ENCODE assay signal across 1 cellular context in the genomic region with DNA sequence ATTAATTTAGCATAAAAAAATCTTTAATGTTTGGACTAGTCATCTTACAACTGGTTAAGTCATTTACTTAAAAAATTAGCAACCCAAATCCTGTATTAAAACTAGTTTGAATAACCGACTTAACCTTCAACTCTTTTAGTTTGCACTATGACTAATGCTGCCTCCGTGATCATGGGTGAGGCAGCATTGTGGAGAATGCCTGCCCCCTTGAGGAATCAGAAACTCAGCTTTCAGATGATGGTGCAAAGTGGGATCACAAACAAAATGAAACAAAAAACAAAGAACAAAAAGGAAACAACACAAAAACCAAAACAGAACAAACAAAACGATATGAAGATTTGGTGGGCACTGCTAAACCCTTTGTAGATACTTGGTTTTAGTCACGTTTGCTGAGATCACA.
TF ChIP-seq lines count a peak whose summit lies in the region.

No MANE protein-coding gene starts in this region.

TF ChIP-seq in HCT116, 20 proteins besides CTCF, POLR2A, EP300 and RAD21 (continued from another document):
- TF ChIP-seq, protein P1, sequence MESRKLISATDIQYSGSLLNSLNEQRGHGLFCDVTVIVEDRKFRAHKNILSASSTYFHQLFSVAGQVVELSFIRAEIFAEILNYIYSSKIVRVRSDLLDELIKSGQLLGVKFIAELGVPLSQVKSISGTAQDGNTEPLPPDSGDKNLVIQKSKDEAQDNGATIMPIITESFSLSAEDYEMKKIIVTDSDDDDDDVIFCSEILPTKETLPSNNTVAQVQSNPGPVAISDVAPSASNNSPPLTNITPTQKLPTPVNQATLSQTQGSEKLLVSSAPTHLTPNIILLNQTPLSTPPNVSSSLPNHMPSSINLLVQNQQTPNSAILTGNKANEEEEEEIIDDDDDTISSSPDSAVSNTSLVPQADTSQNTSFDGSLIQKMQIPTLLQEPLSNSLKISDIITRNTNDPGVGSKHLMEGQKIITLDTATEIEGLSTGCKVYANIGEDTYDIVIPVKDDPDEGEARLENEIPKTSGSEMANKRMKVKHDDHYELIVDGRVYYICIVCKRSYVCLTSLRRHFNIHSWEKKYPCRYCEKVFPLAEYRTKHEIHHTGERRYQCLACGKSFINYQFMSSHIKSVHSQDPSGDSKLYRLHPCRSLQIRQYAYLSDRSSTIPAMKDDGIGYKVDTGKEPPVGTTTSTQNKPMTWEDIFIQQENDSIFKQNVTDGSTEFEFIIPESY (IDR thresholded peaks at IDR 0.05; ENCODE audit: extremely low read depth, insufficient replicate concordance, low read length) = no peak
- no peak for TF ChIP-seq SRF (IDR thresholded peaks at IDR 0.05; ENCODE audit: low read depth)
- no peak for TF ChIP-seq ZFX (IDR thresholded peaks at IDR 0.05)
- TF ChIP-seq EZH2 (IDR thresholded peaks at IDR 0.05) = no peak
- TF ChIP-seq EGR1 (IDR thresholded peaks at IDR 0.05; ENCODE audit: low read depth) = no peak
- no peak for TF ChIP-seq JUND (IDR thresholded peaks at IDR 0.05)
TF ChIP-seq in HCT116: peak in this region for 0.
